Comparison of ENCODE assay signal across 25 cellular contexts in the genomic region with DNA sequence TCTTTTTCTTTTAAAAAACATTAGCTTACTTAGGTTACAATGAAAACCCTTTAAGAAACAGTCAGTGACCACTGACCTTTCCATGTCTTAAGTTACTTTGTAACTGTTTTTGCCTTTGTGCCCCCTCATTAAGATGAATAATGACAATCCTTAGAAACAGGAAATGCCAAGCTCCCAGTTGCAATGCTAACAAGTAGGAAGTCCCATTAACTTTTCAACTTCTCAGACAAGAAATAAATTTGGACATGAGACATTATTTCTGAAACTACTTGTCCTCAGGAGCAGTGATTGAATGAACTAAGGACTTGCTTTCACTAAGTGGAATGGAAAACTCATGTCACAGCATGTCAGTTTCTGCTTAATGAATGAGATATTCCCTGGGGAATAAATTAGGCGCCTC.
A peak's percentile ranks its signal among the peaks of the same experiment; 100 is the strongest.
DNase-seq lines count a peak whose midpoint lies in the region; TF ChIP-seq lines count a peak whose summit lies in the region.
"Had no signal": no experiment of that assay in that cellular context is flagged by ENCODE, and none has a peak within 500 bp of the region (broad histone marks: within the 10 kb centered on the region; RNA-seq: fewer than 3 reads in every experiment).

No MANE protein-coding gene starts in this region.

- H3K27ac ChIP-seq in HUES6 (ENCODE audit: low read depth, low read length): 0 out of 2 replicates have a peak overlapping the region, but pooled peaks have one; percentile 1
- no peak overlapping the region for H3K27ac ChIP-seq in neural progenitor cell
- no peak overlapping the region for H3K27ac ChIP-seq in osteoblast (ENCODE audit: low read depth, low read length)
- H3K27ac ChIP-seq: ascending aorta had no signal

- peaks cover 24% of the 10 kb centered on the region for H3K4me1 Mint-ChIP-seq in neural progenitor cell
- H3K4me1 Mint-ChIP-seq: activated naive CD4-positive, alpha-beta T cell treated with anti-CD3 and anti-CD28 coated beads, Interleukin-2, amount 10 ng/mL, durations not matched to agents 7 days and 5 days; CD14-positive monocyte; naive B cell had no signal

- H3K9me3 Mint-ChIP-seq in neural progenitor cell: peaks cover 6% of the 10 kb centered on the region
- H3K9me3 Mint-ChIP-seq: activated CD8-positive, alpha-beta T cell treated with anti-CD3 and anti-CD28 coated beads for 36 hours; activated naive CD4-positive, alpha-beta T cell treated with anti-CD3 and anti-CD28 coated beads, Interleukin-2, amount 10 ng/mL, durations not matched to agents 7 days and 5 days; activated T-cell treated with anti-CD3 and anti-CD28 coated beads, Interleukin-2, amount 50 U/mL, for 24 hours; endodermal cell; naive B cell had no signal

- H3K27ac Mint-ChIP-seq in neural progenitor cell: no peak overlapping the region
- H3K27ac Mint-ChIP-seq: activated CD8-positive, alpha-beta T cell treated with anti-CD3 and anti-CD28 coated beads for 36 hours; activated naive CD4-positive, alpha-beta T cell treated with anti-CD3 and anti-CD28 coated beads, Interleukin-2, amount 10 ng/mL, durations not matched to agents 7 days and 5 days; activated T-cell treated with anti-CD3 and anti-CD28 coated beads, Interleukin-2, amount 50 U/mL, for 24 hours; CD14-positive monocyte; endodermal cell had no signal

- H3K4me3 ChIP-seq in HUES6 (ENCODE audit: low read depth, low read length) (no peak overlapping the region), astrocyte of the spinal cord (ENCODE audit: low read depth, low read length) (no peak overlapping the region), neural progenitor cell (no peak overlapping the region), osteoblast (ENCODE audit: insufficient read depth, low read length) (no peak overlapping the region)
- H3K4me3 ChIP-seq: ascending aorta had no signal

- in situ Hi-C loops in astrocyte of the spinal cord (cut with HindIII; ENCODE audit: low sequenced_read_pairs): no loop called here

- H3K4me3 Mint-ChIP-seq in neural progenitor cell: no peak overlapping the region
- H3K4me3 Mint-ChIP-seq: activated CD8-positive, alpha-beta T cell treated with anti-CD3 and anti-CD28 coated beads for 36 hours; activated naive CD4-positive, alpha-beta T cell treated with anti-CD3 and anti-CD28 coated beads, Interleukin-2, amount 10 ng/mL, durations not matched to agents 7 days and 5 days; activated T-cell treated with anti-CD3 and anti-CD28 coated beads, Interleukin-2, amount 50 U/mL, for 24 hours; CD14-positive monocyte; endodermal cell; naive B cell had no signal

- H3K36me3 ChIP-seq in HUES6 (ENCODE audit: control insufficient read depth, insufficient read depth, low read length): no peaks in the 10 kb centered on the region
- no peaks in the 10 kb centered on the region for H3K36me3 ChIP-seq in neural progenitor cell
- no peaks in the 10 kb centered on the region for H3K36me3 ChIP-seq in osteoblast (ENCODE audit: insufficient read depth, low read length)
- H3K36me3 ChIP-seq: ascending aorta had no signal

- H3K9ac ChIP-seq in HUES6 (ENCODE audit: low read length) (no peak overlapping the region), neural progenitor cell (no peak overlapping the region)

- peaks cover 2% of the 10 kb centered on the region for H3K36me3 Mint-ChIP-seq in neural progenitor cell
- H3K36me3 Mint-ChIP-seq: naive B cell had no signal

- DNase-seq in A172 (ENCODE audit: low spot score) (peak; percentile 2), astrocyte of the spinal cord (ENCODE audit: low read depth, low spot score) (peak; percentile 1), foreskin melanocyte (peak; percentile 17), neural progenitor cell (ENCODE audit: low spot score) (no peak), NCI-H2107 treated with DMSO at 0.1 percent for 48 hours (lab: John Stamatoyannopoulos, UW; ENCODE audit: unreplicated experiment) (no peak), osteoblast (ENCODE audit: insufficient read length, low spot score, missing footprints) (no peak), NAMALWA (ENCODE audit: low spot score) (no peak)
- DNase-seq: activated CD4-positive, CD25-positive, alpha-beta regulatory T cell; activated CD8-positive, alpha-beta T cell treated with anti-CD3 and anti-CD28 coated beads for 36 hours; activated naive CD4-positive, alpha-beta T cell treated with anti-CD3 and anti-CD28 coated beads, Interleukin-2, amount 10 ng/mL, durations not matched to agents 7 days and 5 days; activated T-cell treated with anti-CD3 and anti-CD28 coated beads, Interleukin-2, amount 50 U/mL, for 24 hours; DMS53; endodermal cell; hypothalamus; islet precursor cell; KG1; naive B cell; NCI-H2081; NCI-H774; OCI-M1; SIG-M5; stimulated activated CD4-positive, alpha-beta T cell treated with anti-CD3 and anti-CD28 coated beads, Interleukin-12 subunit alpha, Interleukin-12 subunit beta, amount 100 ng/mL, for 4 hours had no signal

- peaks cover 7% of the 10 kb centered on the region for H3F3A ChIP-seq in neural progenitor cell (ENCODE audit: low read depth)

- no peaks in the 10 kb centered on the region for H3K27me3 ChIP-seq in HUES6 (ENCODE audit: control insufficient read depth, insufficient read depth, low read length)
- H3K27me3 ChIP-seq in neural progenitor cell: no peaks in the 10 kb centered on the region
- no peaks in the 10 kb centered on the region for H3K27me3 ChIP-seq in osteoblast (ENCODE audit: insufficient read depth, low read length)
- H3K27me3 ChIP-seq: ascending aorta had no signal

- H4K20me1 ChIP-seq in neural progenitor cell (ENCODE audit: low read depth) (no peaks in the 10 kb centered on the region), osteoblast (ENCODE audit: insufficient read depth, low read length) (no peaks in the 10 kb centered on the region)

- H3K9me3 ChIP-seq in HUES6 (ENCODE audit: control insufficient read depth, insufficient read depth, low read depth, low read length): no peaks in the 10 kb centered on the region
- no peaks in the 10 kb centered on the region for H3K9me3 ChIP-seq in neural progenitor cell (ENCODE audit: low read depth)
- no peaks in the 10 kb centered on the region for H3K9me3 ChIP-seq in osteoblast (ENCODE audit: low read depth, low read length)
- H3K9me3 ChIP-seq: ascending aorta had no signal

- H3K4me2 ChIP-seq in neural progenitor cell: no peak overlapping the region
- no peak overlapping the region for H3K4me2 ChIP-seq in osteoblast (ENCODE audit: insufficient read depth, low read length)

- H2AFZ ChIP-seq in neural progenitor cell (replicated peaks) (no peak overlapping the region), osteoblast (ENCODE audit: low read length) (no peak overlapping the region)

- H3K79me2 ChIP-seq in neural progenitor cell (ENCODE audit: low read depth): no peaks in the 10 kb centered on the region
- no peaks in the 10 kb centered on the region for H3K79me2 ChIP-seq in osteoblast (ENCODE audit: insufficient read depth, low read length)

- TF ChIP-seq CTCF in astrocyte of the spinal cord (IDR thresholded peaks at IDR 0.05; ENCODE audit: low read depth, low read length): no peak
- TF ChIP-seq CTCF in neural progenitor cell (IDR thresholded peaks at IDR 0.05): no peak
- no peak for TF ChIP-seq CTCF in osteoblast (IDR thresholded peaks at IDR 0.05; ENCODE audit: extremely low read depth, low read depth, low read length)

- peaks cover 26% of the 10 kb centered on the region for H3K4me1 ChIP-seq in HUES6 (ENCODE audit: control insufficient read depth, insufficient read depth, low read length)
- peaks cover 20% of the 10 kb centered on the region for H3K4me1 ChIP-seq in neural progenitor cell
- peaks cover 3% of the 10 kb centered on the region for H3K4me1 ChIP-seq in osteoblast (ENCODE audit: insufficient read depth, low read length)
- H3K4me1 ChIP-seq: ascending aorta had no signal

- H3K27me3 Mint-ChIP-seq in neural progenitor cell (ENCODE audit: insufficient read depth, low read depth): no peaks in the 10 kb centered on the region
- H3K27me3 Mint-ChIP-seq: activated CD8-positive, alpha-beta T cell treated with anti-CD3 and anti-CD28 coated beads for 36 hours; activated naive CD4-positive, alpha-beta T cell treated with anti-CD3 and anti-CD28 coated beads, Interleukin-2, amount 10 ng/mL, durations not matched to agents 7 days and 5 days; activated T-cell treated with anti-CD3 and anti-CD28 coated beads, Interleukin-2, amount 50 U/mL, for 24 hours; naive B cell had no signal

Comparison
In these comparisons a context has a peak if more than half of its experiments do, and no peak if none do; other contexts are left out.
1. DNase-seq: peak in A172 (single experiment), astrocyte of the spinal cord (single experiment) and foreskin melanocyte (single experiment); none in neural progenitor cell (single experiment), NCI-H2107 treated with DMSO at 0.1 percent for 48 hours (single experiment), osteoblast (single experiment) and NAMALWA (single experiment).